6 cellular contexts compared by ENCODE assay signal in genomic region chr5:177304392-177305119, GRCh38. TPM values are rescaled to one million over a fixed set of nuclear protein-coding genes. Genes with fewer than 3 reads are reported as not detected.
DNase-seq lines count a peak whose midpoint lies in the region; ATAC-seq lines count a peak whose summit lies in the region.

No MANE protein-coding gene starts in this region.

- H3K9me3 ChIP-seq in naive thymus-derived CD4-positive, alpha-beta T cell (ENCODE audit: control insufficient read depth in 2 of 3, low read length in 3 of 3) = no peaks in the 10 kb centered on the region

- DNase-seq in activated naive CD8-positive, alpha-beta T cell treated with anti-CD3 and anti-CD28 coated beads for 36 hours = no peak
- no peak for DNase-seq in naive thymus-derived CD4-positive, alpha-beta T cell
- DNase-seq in NCI-H2171 treated with DMSO at 0.1 percent for 48 hours (lab: John Stamatoyannopoulos, UW) = no peak

- H3K27me3 Mint-ChIP-seq in IgD-negative memory B cell = no peaks in the 10 kb centered on the region
- H3K27me3 Mint-ChIP-seq in activated naive CD8-positive, alpha-beta T cell treated with anti-CD3 and anti-CD28 coated beads for 36 hours = no peaks in the 10 kb centered on the region
- no peaks in the 10 kb centered on the region for H3K27me3 Mint-ChIP-seq in naive thymus-derived CD4-positive, alpha-beta T cell

- peaks cover 0 to 23% (median 0%) of the 10 kb centered on the region in 3 experiments for H3K36me3 ChIP-seq in naive thymus-derived CD4-positive, alpha-beta T cell (ENCODE audit: control insufficient read depth in 2 of 3, insufficient read depth in 3 of 3, low read length in 3 of 3)

- CTCF ChIA-PET in naive thymus-derived CD4-positive, alpha-beta T cell (lab: Charles Lee) = no interaction called here

- peak overlapping the region; percentile 88 to 99 (median 96) for H3K4me3 Mint-ChIP-seq in IgD-negative memory B cell
- peak overlapping the region; percentile 93 for H3K4me3 Mint-ChIP-seq in activated naive CD8-positive, alpha-beta T cell treated with anti-CD3 and anti-CD28 coated beads for 36 hours
- peak overlapping the region; percentile 84 to 95 (median 88) for H3K4me3 Mint-ChIP-seq in naive thymus-derived CD4-positive, alpha-beta T cell

- peak overlapping the region; percentile 88 to 98 (median 97) for H3K27ac Mint-ChIP-seq in IgD-negative memory B cell
- H3K27ac Mint-ChIP-seq in activated naive CD8-positive, alpha-beta T cell treated with anti-CD3 and anti-CD28 coated beads for 36 hours = peak overlapping the region; percentile 84
- H3K27ac Mint-ChIP-seq in naive thymus-derived CD4-positive, alpha-beta T cell = peak overlapping the region; percentile 73 to 96 (median 90)

- H3K4me1 ChIP-seq in naive thymus-derived CD4-positive, alpha-beta T cell (ENCODE audit: control insufficient read depth in 2 of 2, insufficient read depth in 2 of 2, low read length in 2 of 2) = peaks cover 43 to 45% of the 10 kb centered on the region in 2 donors

- peak overlapping the region; percentile 78 for H3K27ac ChIP-seq in naive thymus-derived CD4-positive, alpha-beta T cell (ENCODE audit: low read depth, low read length)

- ATAC-seq in naive thymus-derived CD4-positive, alpha-beta T cell = no peak
- ATAC-seq in GM19463 (IDR thresholded peaks at IDR 0.05; ENCODE audit: unreplicated experiment) = no peak
- ATAC-seq in GM21447 (IDR thresholded peaks at IDR 0.05; ENCODE audit: unreplicated experiment) = no peak

- peak overlapping the region; percentile 98 for H3K4me3 ChIP-seq in naive thymus-derived CD4-positive, alpha-beta T cell (ENCODE audit: low read length)

- intact Hi-C loops in naive thymus-derived CD4-positive, alpha-beta T cell (cut with micrococcal nuclease) = loop anchor here (5.0 to 10.0 kb wide), 4 partner anchors 172 to 857 kb away; partner anchors contain the start of genes FAF2 (in 1 of the 2), NSD1 (in 1 of the 2), RNF44 (in 1 of the 2) and UIMC1 (in 1 of the 2)

- H3K4me1 Mint-ChIP-seq in IgD-negative memory B cell = peaks cover 38 to 66% (median 65%) of the 10 kb centered on the region in 3 donors
- peaks cover 53% of the 10 kb centered on the region for H3K4me1 Mint-ChIP-seq in activated naive CD8-positive, alpha-beta T cell treated with anti-CD3 and anti-CD28 coated beads for 36 hours
- H3K4me1 Mint-ChIP-seq in naive thymus-derived CD4-positive, alpha-beta T cell = peaks cover 41 to 72% (median 69%) of the 10 kb centered on the region in 7 donors

- H3K27me3 ChIP-seq in naive thymus-derived CD4-positive, alpha-beta T cell (ENCODE audit: control insufficient read depth in 2 of 2, insufficient read depth in 2 of 2, low read length in 2 of 2) = no peaks in the 10 kb centered on the region

- H3K36me3 Mint-ChIP-seq in IgD-negative memory B cell = peaks cover 2% of the 10 kb centered on the region
- H3K36me3 Mint-ChIP-seq in activated naive CD8-positive, alpha-beta T cell treated with anti-CD3 and anti-CD28 coated beads for 36 hours = peaks cover 44% of the 10 kb centered on the region
- H3K36me3 Mint-ChIP-seq in naive thymus-derived CD4-positive, alpha-beta T cell = peaks cover 0 to 43% (median 3%) of the 10 kb centered on the region in 5 donors

- POLR2A ChIA-PET in naive thymus-derived CD4-positive, alpha-beta T cell (lab: Charles Lee) = no interaction called here

- no peaks in the 10 kb centered on the region for H3K9me3 Mint-ChIP-seq in IgD-negative memory B cell
- no peaks in the 10 kb centered on the region for H3K9me3 Mint-ChIP-seq in activated naive CD8-positive, alpha-beta T cell treated with anti-CD3 and anti-CD28 coated beads for 36 hours
- H3K9me3 Mint-ChIP-seq in naive thymus-derived CD4-positive, alpha-beta T cell = peaks cover 0 to 2% (median 0%) of the 10 kb centered on the region in 11 donors

RNA-seq across cellular contexts. Expression of gene PRELID1, which starts 1.0 kb away (rescaled TPM):
- polyA plus RNA-seq in IgD-negative memory B cell = 248 TPM
- 100 to 1,000 TPM; 311 to 315 TPM for total RNA-seq in activated naive CD8-positive, alpha-beta T cell treated with anti-CD3 and anti-CD28 coated beads for 36 hours
- 100 to 1,000 TPM in 1 of 5 experiments, 10 to 100 TPM in 4; 49.0 to 172 (median 57.2) TPM for total RNA-seq in naive thymus-derived CD4-positive, alpha-beta T cell
- 100 to 1,000 TPM; 155 to 177 TPM for polyA plus RNA-seq in naive thymus-derived CD4-positive, alpha-beta T cell

RNA-seq across cellular contexts. Expression of gene RAB24, which starts 1.0 kb away (rescaled TPM):
- 42.9 TPM for polyA plus RNA-seq in IgD-negative memory B cell
- total RNA-seq in activated naive CD8-positive, alpha-beta T cell treated with anti-CD3 and anti-CD28 coated beads for 36 hours = 10 to 100 TPM; 26.8 to 29.9 TPM
- total RNA-seq in naive thymus-derived CD4-positive, alpha-beta T cell = 10 to 100 TPM; 18.0 to 47.5 (median 24.3) TPM
- polyA plus RNA-seq in naive thymus-derived CD4-positive, alpha-beta T cell = 10 to 100 TPM; 14.9 to 17.1 TPM

RNA-seq across cellular contexts. Expression of gene MXD3, which starts 7.1 kb away (rescaled TPM):
- 4.1 TPM for polyA plus RNA-seq in IgD-negative memory B cell
- 10 to 100 TPM; 14.7 to 17.3 TPM for total RNA-seq in activated naive CD8-positive, alpha-beta T cell treated with anti-CD3 and anti-CD28 coated beads for 36 hours
- 10 to 100 TPM in 4 of 5 experiments, 1 to 10 TPM in 1; 8.8 to 39.8 (median 18.3) TPM for total RNA-seq in naive thymus-derived CD4-positive, alpha-beta T cell
- under 1 TPM; 0.63 to 0.75 TPM for polyA plus RNA-seq in naive thymus-derived CD4-positive, alpha-beta T cell

RNA-seq across cellular contexts. Expression of gene LMAN2, which starts 46.9 kb away (rescaled TPM):
- polyA plus RNA-seq in IgD-negative memory B cell = 171 TPM
- total RNA-seq in activated naive CD8-positive, alpha-beta T cell treated with anti-CD3 and anti-CD28 coated beads for 36 hours = 10 to 100 TPM; 91.5 to 92.1 TPM
- 100 to 1,000 TPM in 2 of 5 experiments, 10 to 100 TPM in 3; 71.8 to 144 (median 99.7) TPM for total RNA-seq in naive thymus-derived CD4-positive, alpha-beta T cell
- polyA plus RNA-seq in naive thymus-derived CD4-positive, alpha-beta T cell = 100 to 1,000 TPM; 194 to 202 TPM

RNA-seq across cellular contexts. Expression of gene RGS14, which starts 53.2 kb away (rescaled TPM):
- polyA plus RNA-seq in IgD-negative memory B cell = 49.5 TPM
- 10 to 100 TPM; 38.9 to 41.2 TPM for total RNA-seq in activated naive CD8-positive, alpha-beta T cell treated with anti-CD3 and anti-CD28 coated beads for 36 hours
- 100 to 1,000 TPM in 3 of 5 experiments, 10 to 100 TPM in 2; 68.4 to 196 (median 112) TPM for total RNA-seq in naive thymus-derived CD4-positive, alpha-beta T cell
- polyA plus RNA-seq in naive thymus-derived CD4-positive, alpha-beta T cell = 100 to 1,000 TPM in 1 of 2 donors, 10 to 100 TPM in 1; 32.9 to 100 TPM
